ENCODE assay signal across 8 cellular contexts in the genomic region with DNA sequence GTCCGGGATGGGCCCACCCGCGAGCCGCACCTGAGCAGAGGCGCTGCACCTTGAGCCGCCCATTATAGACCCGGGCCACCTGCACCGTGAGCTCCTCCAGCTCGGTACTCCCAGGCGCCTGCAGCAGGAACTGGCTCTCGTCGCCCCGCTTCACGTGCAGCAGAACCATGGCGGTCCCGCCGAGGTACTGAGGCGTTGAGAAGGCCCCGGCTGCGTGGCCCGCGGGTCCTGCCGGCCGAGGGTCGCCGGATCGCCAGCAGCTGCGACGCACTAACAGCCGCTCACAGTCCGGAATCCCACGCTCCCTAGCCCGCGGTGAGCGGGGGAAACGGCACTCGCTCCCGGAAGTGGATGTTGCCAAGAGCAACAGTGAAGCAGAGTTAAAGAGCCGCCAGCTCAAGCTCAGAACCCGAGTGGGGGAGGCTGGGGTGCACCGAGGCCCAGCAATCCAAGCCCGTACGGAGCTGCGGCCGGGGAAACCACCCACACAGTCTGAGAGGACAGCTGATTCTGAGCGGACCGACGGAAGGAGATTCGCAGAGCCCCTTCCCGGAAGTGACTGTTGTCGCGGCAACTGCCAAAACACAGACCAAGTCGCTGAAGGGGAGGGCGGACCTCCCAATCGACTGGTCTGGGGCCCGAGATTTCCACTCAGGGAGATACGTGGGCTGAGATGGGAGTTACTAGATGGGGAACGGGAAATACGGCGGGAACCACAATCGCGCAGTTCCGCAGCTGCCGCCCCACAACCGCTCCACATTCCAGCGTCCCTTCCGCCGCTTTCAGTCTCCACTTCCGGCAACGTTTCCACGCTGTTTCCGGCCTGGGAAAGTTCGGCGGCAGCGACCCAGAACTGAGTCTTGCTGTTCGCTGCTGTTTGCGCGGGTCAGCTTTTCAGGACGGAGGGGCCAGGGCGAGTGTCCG. TPM values are rescaled to one million over a fixed set of nuclear protein-coding genes. Genes with fewer than 3 reads are reported as not detected.
DNase-seq lines count a peak whose midpoint lies in the region; ATAC-seq and TF ChIP-seq lines count a peak whose summit lies in the region.

TSS of gene CFAP298 (minus strand) at position 303 of the 924 bp plus-strand sequence. CDS start at position 169, 134 bp downstream.

- WGBS in esophagus muscularis mucosa: under 1% methylated on average over 76 of the region's 81 CpGs

- H3K4me1 ChIP-seq in Peyer's patch: peaks cover 0 to 11% (median 6%) of the 10 kb centered on the region in 4 donors
- H3K4me1 ChIP-seq in esophagus muscularis mucosa: peaks cover 8 to 29% (median 22%) of the 10 kb centered on the region in 4 donors

- peaks cover 1 to 10% of the 10 kb centered on the region in 2 donors for H3K36me3 Mint-ChIP-seq in activated T-cell treated with anti-CD3 and anti-CD28 coated beads, Interleukin-2, amount 50 U/mL, for 72 hours (ENCODE audit: insufficient read depth in 2 of 2)

- peak in 1 of 2 donors; percentile 27 for TF ChIP-seq POLR2A in Peyer's patch (IDR thresholded peaks at IDR 0.05)
- TF ChIP-seq POLR2A in esophagus muscularis mucosa (IDR thresholded peaks at IDR 0.05; ENCODE audit: low read depth): no peak

- H3K4me3 ChIP-seq in Peyer's patch (peak within 1 kb of the TSS; percentile 71 to 87 (median 80)), esophagus muscularis mucosa (peak within 1 kb of the TSS; percentile 74 to 98 (median 86))

- H3K9me3 Mint-ChIP-seq in activated T-cell treated with anti-CD3 and anti-CD28 coated beads, Interleukin-2, amount 50 U/mL, for 72 hours: no peaks in the 10 kb centered on the region

- H3K27ac ChIP-seq in Peyer's patch (peak within 1 kb of the TSS; percentile 70 to 87 (median 84)), esophagus muscularis mucosa (replicated peaks in 1 of 4) (peak within 1 kb of the TSS; percentile 86 to 92 (median 90))

- peak within 1 kb of the TSS; percentile 89 for H3K27ac Mint-ChIP-seq in activated T-cell treated with anti-CD3 and anti-CD28 coated beads, Interleukin-2, amount 50 U/mL, for 72 hours

- no peaks in the 10 kb centered on the region for H3K9me3 ChIP-seq in Peyer's patch
- H3K9me3 ChIP-seq in esophagus muscularis mucosa: no peaks in the 10 kb centered on the region

- peak; percentile 93 for ATAC-seq in GM21717 (IDR thresholded peaks at IDR 0.05; ENCODE audit: unreplicated experiment)
- peak; percentile 96 to 97 for ATAC-seq in activated T-cell treated with anti-CD3 and anti-CD28 coated beads, Interleukin-2, amount 50 U/mL, for 72 hours (replicated peaks in 1 of 2)

- H3K36me3 ChIP-seq in Peyer's patch (peaks cover 0 to 22% (median 0%) of the 10 kb centered on the region in 3 donors), esophagus muscularis mucosa (peaks cover 11 to 30% (median 23%) of the 10 kb centered on the region in 4 donors)

- H3K27me3 ChIP-seq in Peyer's patch (no peaks in the 10 kb centered on the region), esophagus muscularis mucosa (peaks cover 0 to 4% (median 0%) of the 10 kb centered on the region in 4 donors)

- intact Hi-C loops in esophagus muscularis mucosa (cut with DNase I): loop anchor here (5.0 kb wide), 1 partner anchor 115 kb away; the partner anchor contains the start of gene SYNJ1

- peak; percentile 92 for DNase-seq in DMS53 (lab: John Stamatoyannopoulos, UW)
- peak; percentile 96 for DNase-seq in KBM-7
- peak; percentile 78 to 93 (median 90) for DNase-seq in Peyer's patch
- peak; percentile 88 to 91 for DNase-seq in activated T-cell treated with anti-CD3 and anti-CD28 coated beads, Interleukin-2, amount 50 U/mL, for 72 hours
- peak; percentile 97 for DNase-seq in esophagus muscularis mucosa (ENCODE audit: extremely low spot score)
- DNase-seq in myocyte (ENCODE audit: low read depth): peak; percentile 95
- DNase-seq in stimulated activated CD8-positive, alpha-beta memory T cell treated with anti-CD3 and anti-CD28 coated beads, Interleukin-7, amount 100 ng/mL, for 48 hours (ENCODE audit: extremely low read depth in 1 of 2, low read depth in 1 of 2): peak; percentile 71 to 82

- H3K27me3 Mint-ChIP-seq in activated T-cell treated with anti-CD3 and anti-CD28 coated beads, Interleukin-2, amount 50 U/mL, for 72 hours (ENCODE audit: low read depth): no peaks in the 10 kb centered on the region

- peaks cover 13% of the 10 kb centered on the region for H3K4me1 Mint-ChIP-seq in activated T-cell treated with anti-CD3 and anti-CD28 coated beads, Interleukin-2, amount 50 U/mL, for 72 hours (ENCODE audit: low read depth)

- H3K4me3 Mint-ChIP-seq in activated T-cell treated with anti-CD3 and anti-CD28 coated beads, Interleukin-2, amount 50 U/mL, for 72 hours: peak within 1 kb of the TSS; percentile 94 to 99

- in situ Hi-C loops in KBM-7 (cut with MboI; ENCODE audit: low pct_unique_long_range_greater_than_20kb, low sequenced_read_pairs): no loop called here

- no peak for TF ChIP-seq EP300 in esophagus muscularis mucosa (IDR thresholded peaks at IDR 0.05)

- TF ChIP-seq CTCF in Peyer's patch (IDR thresholded peaks at IDR 0.05) (no peak), esophagus muscularis mucosa (IDR thresholded peaks at IDR 0.05) (no peak)

RNA-seq across cellular contexts. Expression of gene CFAP298, which starts in this region (rescaled TPM):
- total RNA-seq in Peyer's patch: 10 to 100 TPM; 17.3 to 28.0 (median 20.6) TPM
- total RNA-seq in activated T-cell treated with anti-CD3 and anti-CD28 coated beads, Interleukin-2, amount 50 U/mL, for 72 hours: 10 to 100 TPM; 21.1 to 22.4 TPM
- 10 to 100 TPM; 22.8 to 41.2 (median 32.8) TPM for total RNA-seq in esophagus muscularis mucosa
- total RNA-seq in myocyte: 55.5 and 71.4 TPM in 2 replicates
- 35.1 TPM for polyA plus RNA-seq in myocyte (2012)

Comparison
In these comparisons a context has a peak if more than half of its experiments do, and no peak if none do; other contexts are left out.
1. Peak in every context shown above with its lines: DNase-seq, ATAC-seq, H3K4me3 ChIP-seq and H3K27ac ChIP-seq.